In the genomic region with DNA sequence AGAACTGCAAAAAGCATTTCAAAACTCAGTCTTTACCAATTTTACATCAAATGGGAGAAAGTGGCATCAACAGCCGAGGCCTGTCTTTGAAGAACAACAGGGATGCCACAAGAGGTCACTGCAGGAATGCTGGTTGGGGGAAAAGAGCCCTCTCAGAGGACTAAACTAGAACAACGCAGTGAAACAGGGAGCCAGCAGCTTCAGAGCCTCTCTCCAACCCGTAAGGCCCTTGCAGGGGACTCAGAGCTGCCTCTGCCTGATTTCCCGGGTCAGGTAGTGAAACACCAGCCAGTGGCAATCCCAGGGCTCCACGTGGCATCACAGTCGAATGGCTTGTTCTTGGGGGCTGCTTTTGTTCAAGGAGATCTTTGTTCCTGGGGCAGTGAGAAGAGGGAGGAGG, we compare ENCODE assay signal across 8 cellular contexts. TPM values are rescaled to one million over a fixed set of nuclear protein-coding genes. Genes with fewer than 3 reads are reported as not detected.
DNase-seq lines count a peak whose midpoint lies in the region; ATAC-seq and TF ChIP-seq lines count a peak whose summit lies in the region.

No MANE protein-coding gene starts in this region.

- no peaks in the 10 kb centered on the region for H3K4me1 ChIP-seq in foreskin keratinocyte

- no peaks in the 10 kb centered on the region for H3K36me3 Mint-ChIP-seq in osteocyte (ENCODE audit: unreplicated experiment)

- TF ChIP-seq CTCF in foreskin keratinocyte (conservative IDR thresholded peaks at IDR 0.05) (peak; percentile 80), osteocyte (IDR thresholded peaks at IDR 0.05) (peak; percentile 90)

- no peak overlapping the region for H3K4me3 Mint-ChIP-seq in osteocyte (ENCODE audit: unreplicated experiment)

- peaks cover 8% of the 10 kb centered on the region for H3K27me3 ChIP-seq in foreskin keratinocyte

- H3K27me3 Mint-ChIP-seq in osteocyte (ENCODE audit: unreplicated experiment): no peaks in the 10 kb centered on the region

- H3K4me1 Mint-ChIP-seq in osteocyte (ENCODE audit: unreplicated experiment): peaks cover 28% of the 10 kb centered on the region

- peak; percentile 75 for ATAC-seq in foreskin keratinocyte
- no peak for ATAC-seq in HG03280 (IDR thresholded peaks at IDR 0.05; ENCODE audit: unreplicated experiment)

- peak; percentile 35 for DNase-seq in NCI-H345 (lab: John Stamatoyannopoulos, UW)
- DNase-seq in NCI-H345 treated with DMSO at 0.1 percent for 48 hours (lab: John Stamatoyannopoulos, UW; ENCODE audit: unreplicated experiment): no peak
- peak; percentile 22 to 52 for DNase-seq in Kasumi-1 (lab: John Stamatoyannopoulos, UW)
- peak; percentile 20 for DNase-seq in SKM-1 treated with dmso at 0.1 percent for 144 hours (lab: John Stamatoyannopoulos, UW; ENCODE audit: unreplicated experiment)
- peak in 1 of 2 donors; percentile 45 for DNase-seq in foreskin keratinocyte
- peak; percentile 90 for DNase-seq in osteocyte (ENCODE audit: extremely low spot score, unreplicated experiment)
- no peak for DNase-seq in cortex of kidney (lab: John Stamatoyannopoulos, UW)

- H3K9me3 Mint-ChIP-seq in osteocyte (ENCODE audit: unreplicated experiment): no peaks in the 10 kb centered on the region

- H3K27ac Mint-ChIP-seq in osteocyte (ENCODE audit: unreplicated experiment): peak overlapping the region; percentile 80

- H3K27ac ChIP-seq in foreskin keratinocyte: no peak overlapping the region

RNA-seq across cellular contexts. Expression of a gene that starts 55.0 kb away (rescaled TPM):
- total RNA-seq in foreskin keratinocyte: not detected in 2 replicates
- polyA plus RNA-seq in foreskin keratinocyte: not detected in 2 replicates
- total RNA-seq in osteocyte: not detected in 2 replicates

Comparison
In these comparisons a context has a peak if more than half of its experiments do, and no peak if none do; other contexts are left out.
1. DNase-seq: peak in NCI-H345 (single experiment), Kasumi-1 (2 of 2), SKM-1 treated with dmso at 0.1 percent for 144 hours (single experiment) and osteocyte (single experiment); none in NCI-H345 treated with DMSO at 0.1 percent for 48 hours (single experiment) and cortex of kidney (single experiment).